In genomic region chr2:31088516-31089195, GRCh38 we compare ENCODE assay signal across 25 cellular contexts. TPM values are rescaled to one million over a fixed set of nuclear protein-coding genes. Genes with fewer than 3 reads are reported as not detected.
"Had no signal": no experiment of that assay in that cellular context is flagged by ENCODE, and none has a peak within 500 bp of the region (broad histone marks: within the 10 kb centered on the region; RNA-seq: fewer than 3 reads in every experiment).

No MANE protein-coding gene starts in this region.

- H3K27me3 ChIP-seq: adrenal gland had no signal

- H3K9me3 ChIP-seq: adrenal gland had no signal

- H3K27ac ChIP-seq: adrenal gland, SK-N-MC had no signal

- ATAC-seq: activated CD4-positive, alpha-beta T cell treated with anti-CD3 and anti-CD28 coated beads for 36 hours; activated T-cell treated with anti-CD3 and anti-CD28 coated beads, Interleukin-2, amount 50 U/mL, for 72 hours; T-cell had no signal

- H3K4me3 ChIP-seq: adrenal gland, SK-N-MC had no signal

- DNase-seq: activated CD4-positive, alpha-beta memory T cell treated with anti-CD3 and anti-CD28 coated beads, Interleukin-2, amount 10 ng/mL, durations not matched to agents 7 days and 5 days; activated CD4-positive, alpha-beta T cell treated with anti-CD3 and anti-CD28 coated beads for 36 hours; activated CD4-positive, alpha-beta T cell treated with anti-CD3 and anti-CD28 coated beads, Interleukin-2, amount 50 U/mL, for 1 hour; activated CD4-positive, CD25-positive, alpha-beta regulatory T cell; activated gamma-delta T cell treated with Interleukin-2 at 50 U/mL for 16 hours; activated naive CD4-positive, alpha-beta T cell treated with anti-CD3 and anti-CD28 coated beads, Interleukin-2, amount 50 U/mL, for 16 hours; activated naive CD8-positive, alpha-beta T cell treated with anti-CD3 and anti-CD28 coated beads, Interleukin-2, amount 10 ng/mL, durations not matched to agents 7 days and 5 days; activated T-cell treated with anti-CD3 and anti-CD28 coated beads for 4 hours; activated T-cell treated with anti-CD3 and anti-CD28 coated beads, Interleukin-2, amount 50 U/mL, for 72 hours; adrenal gland; anterior cingulate cortex; central memory CD4-positive, alpha-beta T cell; Karpas-422; MM.1S; NCI-H1105 treated with DMSO at 0.1 percent for 48 hours; NCI-H1436 treated with DMSO at 0.1 percent for 48 hours; NCI-H1930; NCI-H2171; NCI-H2227 treated with DMSO at 0.1 percent for 48 hours; NCI-H446 treated with DMSO at 0.1 percent for 48 hours; NCI-H526 treated with DMSO at 0.1 percent for 48 hours; T-cell; T-helper 2 cell; T1000 had no signal

- H3K36me3 ChIP-seq: adrenal gland had no signal

RNA-seq across cellular contexts. Expression of gene GALNT14, which starts 49.6 kb away (rescaled TPM):
- total RNA-seq: activated CD4-positive, alpha-beta memory T cell treated with anti-CD3 and anti-CD28 coated beads, Interleukin-2, amount 10 ng/mL, durations not matched to agents 7 days and 5 days; activated naive CD8-positive, alpha-beta T cell treated with anti-CD3 and anti-CD28 coated beads, Interleukin-2, amount 10 ng/mL, durations not matched to agents 7 days and 5 days had no signal
